In the genomic region with DNA sequence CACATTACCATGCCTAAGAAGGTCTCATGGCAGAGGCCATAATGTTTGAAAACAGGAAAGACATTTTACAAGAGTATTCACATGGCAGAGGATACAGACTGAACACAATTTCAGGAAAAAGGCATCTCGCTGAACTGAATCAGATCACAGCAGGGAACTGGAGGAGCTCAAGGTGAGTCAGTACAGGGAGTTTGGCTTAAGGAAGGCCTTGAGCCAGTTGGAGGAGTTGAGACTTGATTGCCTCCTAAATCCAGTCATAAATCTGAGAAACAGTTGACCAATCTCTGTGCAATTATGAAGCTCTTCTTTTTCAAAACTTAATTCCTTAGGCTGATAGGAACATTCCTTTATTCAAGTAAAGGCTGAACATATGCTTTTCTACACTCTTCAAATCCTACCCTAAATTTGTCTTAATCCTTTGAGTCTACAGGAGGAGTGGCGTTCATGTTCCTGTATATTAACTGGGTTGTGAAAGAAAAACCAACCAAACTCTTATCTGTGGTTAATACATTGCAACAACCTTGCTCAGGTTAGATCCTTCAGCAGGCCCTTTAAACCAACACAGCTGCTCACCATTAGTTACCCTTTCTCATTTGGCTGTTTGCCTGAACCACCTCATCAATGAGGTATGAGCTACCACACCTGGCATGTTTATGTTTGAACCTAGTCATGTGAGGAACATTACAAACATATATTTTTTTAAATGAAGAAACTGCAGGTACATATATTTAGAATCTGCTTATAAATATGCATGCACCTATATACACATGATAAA, we compare ENCODE assay signal across 12 cellular contexts.
DNase-seq lines count a peak whose midpoint lies in the region; ATAC-seq and TF ChIP-seq lines count a peak whose summit lies in the region.
"Had no signal": no experiment of that assay in that cellular context is flagged by ENCODE, and none has a peak within 500 bp of the region (broad histone marks: within the 10 kb centered on the region; RNA-seq: fewer than 3 reads in every experiment).

No MANE protein-coding gene starts in this region.

- H3K4me1 Mint-ChIP-seq in type B pancreatic cell (ENCODE audit: unreplicated experiment): no peaks in the 10 kb centered on the region
- no peaks in the 10 kb centered on the region for H3K4me1 Mint-ChIP-seq in activated CD8-positive, alpha-beta T cell treated with anti-CD3 and anti-CD28 coated beads for 36 hours (ENCODE audit: low read depth)

- H3K4me3 Mint-ChIP-seq in type B pancreatic cell: no peak overlapping the region
- no peak overlapping the region for H3K4me3 Mint-ChIP-seq in activated CD8-positive, alpha-beta T cell treated with anti-CD3 and anti-CD28 coated beads for 36 hours
- H3K4me3 Mint-ChIP-seq: T-helper 2 cell treated with Interferon-gamma antibody and Interleukin-4, amounts not matched to agents 5 μg/mL and 100 μg/mL, for 36 hours had no signal

- DNase-seq in DMS 273 (lab: John Stamatoyannopoulos, UW; ENCODE audit: unreplicated experiment): peak; percentile 19
- DNase-seq in DMS 273 treated with DMSO at 0.1 percent for 48 hours (lab: John Stamatoyannopoulos, UW): no peak
- DNase-seq in NCI-H2171 treated with DMSO at 0.1 percent for 48 hours (lab: John Stamatoyannopoulos, UW): peak; percentile 88
- DNase-seq in SW480 (ENCODE audit: low spot score): peak; percentile 25
- no peak for DNase-seq in type B pancreatic cell (ENCODE audit: extremely low spot score, unreplicated experiment)
- DNase-seq in activated CD8-positive, alpha-beta T cell treated with anti-CD3 and anti-CD28 coated beads for 36 hours: no peak
- no peak for DNase-seq in OCI-M1 (lab: John Stamatoyannopoulos, UW)
- DNase-seq: activated gamma-delta T cell, brain microvascular endothelial cell, hypothalamus had no signal

- H3K9me3 Mint-ChIP-seq in type B pancreatic cell: no peaks in the 10 kb centered on the region
- no peaks in the 10 kb centered on the region for H3K9me3 Mint-ChIP-seq in activated CD8-positive, alpha-beta T cell treated with anti-CD3 and anti-CD28 coated beads for 36 hours
- H3K9me3 Mint-ChIP-seq: T-helper 2 cell treated with Interferon-gamma antibody and Interleukin-4, amounts not matched to agents 5 μg/mL and 100 μg/mL, for 36 hours had no signal

- H3K27ac Mint-ChIP-seq in type B pancreatic cell: peak overlapping the region; percentile 74
- no peak overlapping the region for H3K27ac Mint-ChIP-seq in activated CD8-positive, alpha-beta T cell treated with anti-CD3 and anti-CD28 coated beads for 36 hours
- H3K27ac Mint-ChIP-seq: T-helper 2 cell treated with Interferon-gamma antibody and Interleukin-4, amounts not matched to agents 5 μg/mL and 100 μg/mL, for 36 hours had no signal

- peaks cover 3% of the 10 kb centered on the region for H3K36me3 Mint-ChIP-seq in type B pancreatic cell
- H3K36me3 Mint-ChIP-seq in activated CD8-positive, alpha-beta T cell treated with anti-CD3 and anti-CD28 coated beads for 36 hours (ENCODE audit: low read depth): no peaks in the 10 kb centered on the region

- H3K27me3 Mint-ChIP-seq in type B pancreatic cell: no peaks in the 10 kb centered on the region
- no peaks in the 10 kb centered on the region for H3K27me3 Mint-ChIP-seq in activated CD8-positive, alpha-beta T cell treated with anti-CD3 and anti-CD28 coated beads for 36 hours

- CTCF ChIA-PET in activated CD8-positive, alpha-beta T cell treated with anti-CD3 and anti-CD28 coated beads for 36 hours (lab: Charles Lee): interaction anchor here (1.0 kb wide), 1 partner anchor 294 kb away, joined by 4 read pairs; no protein-coding TSS in a partner anchor

- POLR2A ChIA-PET in activated CD8-positive, alpha-beta T cell treated with anti-CD3 and anti-CD28 coated beads for 36 hours (lab: Charles Lee): no interaction called here

- no peak for TF ChIP-seq CTCF in type B pancreatic cell (conservative IDR thresholded peaks at IDR 0.05)
- no peak for TF ChIP-seq CTCF in activated CD8-positive, alpha-beta T cell treated with anti-CD3 and anti-CD28 coated beads for 36 hours (IDR thresholded peaks at IDR 0.05)

- intact Hi-C loops in activated CD8-positive, alpha-beta T cell treated with anti-CD3 and anti-CD28 coated beads for 36 hours (cut with micrococcal nuclease): no loop called here

- ATAC-seq in activated CD8-positive, alpha-beta T cell treated with anti-CD3 and anti-CD28 coated beads for 36 hours: no peak
- no peak for ATAC-seq in GM21529 (IDR thresholded peaks at IDR 0.05; ENCODE audit: unreplicated experiment)

Comparison
In these comparisons a context has a peak if more than half of its experiments do, and no peak if none do; other contexts are left out.
1. DNase-seq: peak in DMS 273 (single experiment), NCI-H2171 treated with DMSO at 0.1 percent for 48 hours (single experiment) and SW480 (single experiment); none in DMS 273 treated with DMSO at 0.1 percent for 48 hours (single experiment), type B pancreatic cell (single experiment), activated CD8-positive, alpha-beta T cell treated with anti-CD3 and anti-CD28 coated beads for 36 hours (single experiment) and OCI-M1 (single experiment).